ENCODE assay signal across 8 cellular contexts in the genomic region with DNA sequence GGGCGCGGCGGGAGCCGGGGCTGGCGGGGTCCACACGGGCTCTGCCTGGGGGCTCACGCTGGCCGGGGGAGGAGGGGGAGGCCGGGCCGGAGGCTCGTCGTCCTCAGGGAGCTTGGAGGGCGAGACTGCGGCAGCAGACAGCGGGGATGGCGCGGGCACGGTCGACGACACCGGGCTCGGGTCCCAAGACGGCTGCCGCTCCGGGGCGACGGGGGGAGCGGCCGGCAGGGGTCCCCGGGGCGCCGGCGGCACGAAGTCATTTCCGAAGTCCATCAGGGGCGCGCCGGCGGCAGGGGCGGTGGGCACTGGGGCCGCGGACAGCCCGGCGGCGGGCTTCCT. TPM values are rescaled to one million over a fixed set of nuclear protein-coding genes. Genes with fewer than 3 reads are reported as not detected.
DNase-seq lines count a peak whose midpoint lies in the region; ATAC-seq and TF ChIP-seq lines count a peak whose summit lies in the region.

No MANE protein-coding gene starts in this region.

- no peak for ATAC-seq in HG02763 (IDR thresholded peaks at IDR 0.05; ENCODE audit: unreplicated experiment)

- no peaks in the 10 kb centered on the region for H3K9me3 Mint-ChIP-seq in activated T-helper 1 cell treated with anti-CD3 and anti-CD28 coated beads, Interleukin-12 subunit alpha, Interleukin-12 subunit beta, Interleukin-2, Interleukin-4 antibody, amounts not matched to agents 30 ng/mL and 10 ng/mL and 1 ng/mL, durations not matched to agents 14 hours and 24 hours and 36 hours

- no peak overlapping the region for H3K27ac Mint-ChIP-seq in activated T-helper 1 cell treated with anti-CD3 and anti-CD28 coated beads, Interleukin-12 subunit alpha, Interleukin-12 subunit beta, Interleukin-2, Interleukin-4 antibody, amounts not matched to agents 30 ng/mL and 10 ng/mL and 1 ng/mL, durations not matched to agents 14 hours and 24 hours and 36 hours

- no peaks in the 10 kb centered on the region for H3K27me3 ChIP-seq in H7 (ENCODE audit: control insufficient read depth, insufficient read depth, low read length)
- no peaks in the 10 kb centered on the region for H3K27me3 ChIP-seq in iPS-18a (ENCODE audit: control insufficient read depth, insufficient read depth, low read length)
- no peaks in the 10 kb centered on the region for H3K27me3 ChIP-seq in stomach

- H3K4me1 ChIP-seq in iPS-18a (ENCODE audit: control insufficient read depth, low read depth, low read length) (peaks cover 31% of the 10 kb centered on the region), stomach (peaks cover 27 to 53% (median 40%) of the 10 kb centered on the region in 4 donors)

- TF ChIP-seq EP300 in stomach (IDR thresholded peaks at IDR 0.05): no peak

- DNase-seq in AG10803 (ENCODE audit: low read depth) (no peak), H7 (no peak), stomach (no peak), NCI-H2196 (lab: John Stamatoyannopoulos, UW; ENCODE audit: unreplicated experiment) (no peak), NCI-H2107 treated with DMSO at 0.1 percent for 48 hours (lab: John Stamatoyannopoulos, UW; ENCODE audit: unreplicated experiment) (no peak)
- DNase-seq in activated T-helper 1 cell treated with anti-CD3 and anti-CD28 coated beads, Interleukin-12 subunit alpha, Interleukin-12 subunit beta, Interleukin-2, Interleukin-4 antibody, amounts not matched to agents 30 ng/mL and 10 ng/mL and 1 ng/mL, durations not matched to agents 14 hours and 24 hours and 36 hours (ENCODE audit: low spot score): no peak

- H3K27ac ChIP-seq in iPS-18a (ENCODE audit: low read length) (peak overlapping the region; percentile 37), stomach (peak overlapping the region; percentile 90 to 99 (median 99))

- peaks cover 4% of the 10 kb centered on the region for H3K36me3 Mint-ChIP-seq in activated T-helper 1 cell treated with anti-CD3 and anti-CD28 coated beads, Interleukin-12 subunit alpha, Interleukin-12 subunit beta, Interleukin-2, Interleukin-4 antibody, amounts not matched to agents 30 ng/mL and 10 ng/mL and 1 ng/mL, durations not matched to agents 14 hours and 24 hours and 36 hours (ENCODE audit: low read depth)

- H3K4me1 Mint-ChIP-seq in activated T-helper 1 cell treated with anti-CD3 and anti-CD28 coated beads, Interleukin-12 subunit alpha, Interleukin-12 subunit beta, Interleukin-2, Interleukin-4 antibody, amounts not matched to agents 30 ng/mL and 10 ng/mL and 1 ng/mL, durations not matched to agents 14 hours and 24 hours and 36 hours (ENCODE audit: low read depth): peaks cover 72% of the 10 kb centered on the region

- peak overlapping the region; percentile 98 for H3K4me3 Mint-ChIP-seq in activated T-helper 1 cell treated with anti-CD3 and anti-CD28 coated beads, Interleukin-12 subunit alpha, Interleukin-12 subunit beta, Interleukin-2, Interleukin-4 antibody, amounts not matched to agents 30 ng/mL and 10 ng/mL and 1 ng/mL, durations not matched to agents 14 hours and 24 hours and 36 hours

- WGBS in stomach, 5 donors: 0 to 1% (median 1%) methylated on average over 13 to 45 of the region's 45 CpGs

- intact Hi-C loops in activated T-helper 1 cell treated with anti-CD3 and anti-CD28 coated beads, Interleukin-12 subunit alpha, Interleukin-12 subunit beta, Interleukin-2, Interleukin-4 antibody, amounts not matched to agents 30 ng/mL and 10 ng/mL and 1 ng/mL, durations not matched to agents 14 hours and 24 hours and 36 hours (cut with micrococcal nuclease): loop anchor here (1.0 to 5.0 kb wide), 16 partner anchors 34 to 1262 kb away; a partner anchor contains a TSS
- intact Hi-C loops in stomach (cut with DNase I; ENCODE audit: low total_unique reads): loop anchor here (10.0 kb wide), 1 partner anchor 115 kb away; no protein-coding TSS in a partner anchor

- H3K9ac ChIP-seq in iPS-18a (ENCODE audit: low read length): peak overlapping the region; percentile 100

- H3K9me3 ChIP-seq in iPS-18a (ENCODE audit: control insufficient read depth, low read depth, low read length): no peaks in the 10 kb centered on the region
- H3K9me3 ChIP-seq in stomach: no peaks in the 10 kb centered on the region

- no peaks in the 10 kb centered on the region for H3K27me3 Mint-ChIP-seq in activated T-helper 1 cell treated with anti-CD3 and anti-CD28 coated beads, Interleukin-12 subunit alpha, Interleukin-12 subunit beta, Interleukin-2, Interleukin-4 antibody, amounts not matched to agents 30 ng/mL and 10 ng/mL and 1 ng/mL, durations not matched to agents 14 hours and 24 hours and 36 hours (ENCODE audit: insufficient read depth)

- TF ChIP-seq CTCF in AG10803 (conservative IDR thresholded peaks at IDR 0.05; ENCODE audit: low read length) (no peak), stomach (IDR thresholded peaks at IDR 0.05) (no peak)

- H3K4me3 ChIP-seq in AG10803 (ENCODE audit: low read length) (peak overlapping the region; percentile 91), H7 (ENCODE audit: insufficient read depth, low read depth, low read length) (peak overlapping the region; percentile 98), iPS-18a (ENCODE audit: low read length) (peak overlapping the region; percentile 99), stomach (peak overlapping the region; percentile 89 to 93 (median 89))

- no peaks in the 10 kb centered on the region for H3K36me3 ChIP-seq in H7 (replicated peaks; ENCODE audit: control insufficient read depth, insufficient read depth, low read length)
- no peaks in the 10 kb centered on the region for H3K36me3 ChIP-seq in iPS-18a (ENCODE audit: control insufficient read depth, low read depth, low read length)
- no peaks in the 10 kb centered on the region for H3K36me3 ChIP-seq in stomach

- TF ChIP-seq POLR2A in stomach (IDR thresholded peaks at IDR 0.05): no peak

RNA-seq across cellular contexts. Expression of a gene that starts 0.5 kb away (rescaled TPM):
- total RNA-seq in H7 (2014; rRNA removed; shearing (Covaris generic)): 131 and 136 TPM in 2 replicates
- 81.2 and 83.0 TPM in 2 replicates for total RNA-seq in activated T-helper 1 cell treated with anti-CD3 and anti-CD28 coated beads, Interleukin-12 subunit alpha, Interleukin-12 subunit beta, Interleukin-2, Interleukin-4 antibody, amounts not matched to agents 30 ng/mL and 10 ng/mL and 1 ng/mL, durations not matched to agents 14 hours and 24 hours and 36 hours
- total RNA-seq in stomach: 100 to 1,000 TPM; 114 to 463 (median 173) TPM
- polyA plus RNA-seq in stomach: 100 to 1,000 TPM in 1 of 3 donors, 10 to 100 TPM in 2; 40.8 to 116 (median 48.7) TPM
